In genomic region chr15:24318981-24319380, GRCh38 we compare ENCODE assay signal across 24 cellular contexts.
DNase-seq lines count a peak whose midpoint lies in the region; ATAC-seq and TF ChIP-seq lines count a peak whose summit lies in the region.
"Had no signal": no experiment of that assay in that cellular context is flagged by ENCODE, and none has a peak within 500 bp of the region (broad histone marks: within the 10 kb centered on the region; RNA-seq: fewer than 3 reads in every experiment).

No MANE protein-coding gene starts in this region.

- H3K4me3 ChIP-seq in RWPE2 (ENCODE audit: severe bottlenecking) (no peak overlapping the region), retinal pigment epithelial cell (ENCODE audit: low read length) (no peak overlapping the region)
- H3K4me3 ChIP-seq: HAP-1 had no signal

- ATAC-seq in RWPE2 (ENCODE audit: low read depth) (peak; percentile 84), GM18867 (IDR thresholded peaks at IDR 0.05; ENCODE audit: unreplicated experiment) (no peak)

- TF ChIP-seq CTCF in RWPE2 (IDR thresholded peaks at IDR 0.05; ENCODE audit: poor library complexity, severe bottlenecking), result no peak
- TF ChIP-seq CTCF in retinal pigment epithelial cell (conservative IDR thresholded peaks at IDR 0.05; ENCODE audit: low read depth, low read length), result no peak
- TF ChIP-seq CTCF in GM13977 (IDR thresholded peaks at IDR 0.05; ENCODE audit: extremely low read depth, insufficient read depth, missing control alignments), result no peak

- DNase-seq in HT1080 (ENCODE audit: low read depth), result peak; percentile 69
- no peak for DNase-seq in RWPE2 (ENCODE audit: low spot score)
- no peak for DNase-seq in epithelial cell of prostate (ENCODE audit: low read depth, low spot score)
- peak; percentile 3 for DNase-seq in retinal pigment epithelial cell (ENCODE audit: low read depth)
- no peak for DNase-seq in germinal center (ENCODE audit: low spot score)
- no peak for DNase-seq in GM13977 (ENCODE audit: low spot score)
- DNase-seq: C1 segment of cervical spinal cord; CD4-positive, alpha-beta memory T cell; COR-L47; DMS53; GOT3; HFFc6; NCI-H1092 treated with DMSO at 0.1 percent for 48 hours; NCI-H1436; NCI-H187 treated with DMSO at 0.1 percent for 48 hours; NCI-H2171 treated with DMSO at 0.1 percent for 48 hours; NCI-H345; NCI-H510A treated with DMSO at 0.1 percent for 48 hours; NCI-H748 treated with DMSO at 0.1 percent for 48 hours; NK-92 treated with Interleukin-12 subunit alpha and Interleukin-12 subunit beta, amount 100 ng/mL, for 24 hours; RPMI8226; SHP77 had no signal

- in situ Hi-C loops in GM13977 (cut with MboI; ENCODE audit: low pct_unique_long_range_greater_than_20kb, low sequenced_read_pairs, unreplicated experiment), result no loop called here

- peaks cover 25% of the 10 kb centered on the region for H3K4me1 ChIP-seq in RWPE2 (ENCODE audit: insufficient read depth, poor library complexity, severe bottlenecking)
- H3K4me1 ChIP-seq: HAP-1 had no signal

- H3K27ac ChIP-seq in RWPE2 (ENCODE audit: poor library complexity, severe bottlenecking) (peak overlapping the region; percentile 88), epithelial cell of prostate (peak overlapping the region; percentile 80)

- H3K9me3 ChIP-seq in RWPE2 (ENCODE audit: severe bottlenecking), result no peaks in the 10 kb centered on the region
- H3K9me3 ChIP-seq: HAP-1 had no signal

- no peaks in the 10 kb centered on the region for H3K27me3 ChIP-seq in RWPE2 (ENCODE audit: insufficient read depth, poor library complexity, severe bottlenecking)

- no peaks in the 10 kb centered on the region for H3K36me3 ChIP-seq in RWPE2 (ENCODE audit: low read depth)
- H3K36me3 ChIP-seq: HAP-1 had no signal

Comparison
In these comparisons a context has a peak if more than half of its experiments do, and no peak if none do; other contexts are left out.
1. DNase-seq: peak in HT1080 (single experiment) and retinal pigment epithelial cell (single experiment); none in RWPE2 (single experiment), epithelial cell of prostate (single experiment), germinal center (single experiment) and GM13977 (single experiment).